1 cellular context compared by ENCODE assay signal in the genomic region with DNA sequence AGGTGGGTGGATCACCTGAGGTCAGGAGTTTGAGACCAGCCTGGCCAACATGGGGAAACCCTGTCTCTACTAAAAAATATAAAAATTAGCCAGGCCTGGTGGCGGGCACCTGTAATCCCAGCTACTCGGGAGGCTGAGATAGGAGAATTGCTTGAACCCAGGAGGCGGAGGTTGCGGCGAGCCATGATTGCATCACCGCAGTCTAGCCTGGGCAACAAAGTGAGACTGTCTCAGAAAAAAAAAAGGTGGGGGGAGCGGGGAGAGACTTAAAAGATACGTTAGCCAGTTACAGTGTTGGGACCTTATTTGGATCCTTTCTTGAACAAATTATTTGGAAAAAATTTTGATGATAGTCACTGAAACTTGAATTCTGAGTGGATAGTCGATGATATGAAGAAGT.
A peak's percentile ranks its signal among the peaks of the same experiment; 100 is the strongest.
TF ChIP-seq lines count a peak whose summit lies in the region.

No MANE protein-coding gene starts in this region.

TF ChIP-seq in H1, 55 proteins besides CTCF, POLR2A, EP300 and RAD21:
- TF ChIP-seq CEBPB (IDR thresholded peaks at IDR 0.05; ENCODE audit: low read depth, low read length): 0 out of 2 replicates have a peak, but pooled peaks have one; percentile 11
